Comparison of ENCODE assay signal across 13 cellular contexts in genomic region chr17:4785311-4786110, GRCh38. TPM values are rescaled to one million over a fixed set of nuclear protein-coding genes. Genes with fewer than 3 reads are reported as not detected.
DNase-seq lines count a peak whose midpoint lies in the region; ATAC-seq, FAIRE-seq and TF ChIP-seq lines count a peak whose summit lies in the region.
"Had no signal": no experiment of that assay in that cellular context is flagged by ENCODE, and none has a peak within 500 bp of the region (broad histone marks: within the 10 kb centered on the region; RNA-seq: fewer than 3 reads in every experiment).

No MANE protein-coding gene starts in this region.

- no peaks in the 10 kb centered on the region for H3F3A ChIP-seq in smooth muscle cell (ENCODE audit: low read depth)

- no peak for TF ChIP-seq CTCF in keratinocyte (optimal IDR thresholded peaks at IDR 0.05 in 1 of 3, IDR thresholded peaks at IDR 0.05 in 1 of 3, conservative IDR thresholded peaks at IDR 0.05 in 1 of 3; ENCODE audit: extremely low read depth in 1 of 3, insufficient read depth in 2 of 3, low read length in 3 of 3)
- no peak for TF ChIP-seq CTCF in stomach (IDR thresholded peaks at IDR 0.05)
- TF ChIP-seq CTCF in smooth muscle cell (IDR thresholded peaks at IDR 0.05; ENCODE audit: borderline replicate concordance, insufficient read depth, poor library complexity, severe bottlenecking): no peak

- CTCF ChIA-PET in activated CD8-positive, alpha-beta memory T cell treated with anti-CD3 and anti-CD28 coated beads, Interleukin-2, amount 10 ng/mL, durations not matched to agents 7 days and 5 days (lab: Charles Lee): interaction anchor here (1.0 to 2.4 kb wide), 5 partner anchors 41 to 117 kb away, joined by 3 to 6 read pairs (median 5); partner anchors contain the start of genes C17orf107, CHRNE and MED11

- H3K9ac ChIP-seq in keratinocyte (ENCODE audit: control insufficient read depth, extremely low read depth, insufficient read depth, low read length) (no peak overlapping the region), smooth muscle cell (ENCODE audit: low read depth) (no peak overlapping the region)

- no peak overlapping the region for H3K4me3 Mint-ChIP-seq in activated CD8-positive, alpha-beta memory T cell treated with anti-CD3 and anti-CD28 coated beads, Interleukin-2, amount 10 ng/mL, durations not matched to agents 7 days and 5 days
- H3K4me3 Mint-ChIP-seq in activated T-cell treated with anti-CD3 and anti-CD28 coated beads, Interleukin-2, amount 50 U/mL, for 72 hours: peak overlapping the region; percentile 66

- no peaks in the 10 kb centered on the region for H3K9me1 ChIP-seq in keratinocyte (ENCODE audit: control insufficient read depth, extremely low read depth, insufficient read depth, low read length)

- H2AFZ ChIP-seq in keratinocyte (ENCODE audit: control insufficient read depth, low read length): peak overlapping the region; percentile 66
- no peak overlapping the region for H2AFZ ChIP-seq in smooth muscle cell (ENCODE audit: low read depth)

- 14 to 27% (median 22%) methylated on average over 33 to 61 of the region's 61 CpGs for WGBS in stomach, 5 donors
- 91% methylated on average over 61 of the region's 61 CpGs for WGBS in smooth muscle cell (ENCODE audit: low lambda C conversion rate)

- peaks cover 67% of the 10 kb centered on the region for H3K27me3 Mint-ChIP-seq in activated CD8-positive, alpha-beta memory T cell treated with anti-CD3 and anti-CD28 coated beads, Interleukin-2, amount 10 ng/mL, durations not matched to agents 7 days and 5 days
- peaks cover 55% of the 10 kb centered on the region for H3K27me3 Mint-ChIP-seq in activated T-cell treated with anti-CD3 and anti-CD28 coated beads, Interleukin-2, amount 50 U/mL, for 72 hours (ENCODE audit: low read depth)

- H4K20me1 ChIP-seq in keratinocyte (ENCODE audit: control insufficient read depth, extremely low read depth, insufficient read depth, low read length): no peaks in the 10 kb centered on the region
- H4K20me1 ChIP-seq in smooth muscle cell (ENCODE audit: low read depth): no peaks in the 10 kb centered on the region

- H3K4me2 ChIP-seq in keratinocyte (ENCODE audit: control insufficient read depth, extremely low read depth, insufficient read depth, low read depth, low read length) (peak overlapping the region; percentile 68), smooth muscle cell (no peak overlapping the region)

- ATAC-seq in activated CD8-positive, alpha-beta memory T cell treated with anti-CD3 and anti-CD28 coated beads, Interleukin-2, amount 10 ng/mL, durations not matched to agents 7 days and 5 days: no peak
- ATAC-seq in activated T-cell treated with anti-CD3 and anti-CD28 coated beads, Interleukin-2, amount 50 U/mL, for 72 hours (replicated peaks in 1 of 2): no peak
- ATAC-seq: GM12878 had no signal

- peaks cover 26% of the 10 kb centered on the region for H3K4me1 Mint-ChIP-seq in activated CD8-positive, alpha-beta memory T cell treated with anti-CD3 and anti-CD28 coated beads, Interleukin-2, amount 10 ng/mL, durations not matched to agents 7 days and 5 days
- H3K4me1 Mint-ChIP-seq in activated T-cell treated with anti-CD3 and anti-CD28 coated beads, Interleukin-2, amount 50 U/mL, for 72 hours (ENCODE audit: low read depth): peaks cover 29% of the 10 kb centered on the region

- H3K27ac ChIP-seq in keratinocyte (ENCODE audit: control insufficient read depth, insufficient read depth, low read length) (no peak overlapping the region), stomach (peak overlapping the region in 1 of 5 donors; percentile 1), smooth muscle cell (ENCODE audit: low read depth) (no peak overlapping the region)

- peaks cover 2% of the 10 kb centered on the region for H3K36me3 Mint-ChIP-seq in activated CD8-positive, alpha-beta memory T cell treated with anti-CD3 and anti-CD28 coated beads, Interleukin-2, amount 10 ng/mL, durations not matched to agents 7 days and 5 days
- no peaks in the 10 kb centered on the region for H3K36me3 Mint-ChIP-seq in activated T-cell treated with anti-CD3 and anti-CD28 coated beads, Interleukin-2, amount 50 U/mL, for 72 hours (ENCODE audit: insufficient read depth in 2 of 2)

- H3K36me3 ChIP-seq in keratinocyte (ENCODE audit: control insufficient read depth in 2 of 2, extremely low read depth in 1 of 2, insufficient read depth in 2 of 2, low read length in 2 of 2) (no peaks in the 10 kb centered on the region), stomach (no peaks in the 10 kb centered on the region), smooth muscle cell (ENCODE audit: low read depth) (no peaks in the 10 kb centered on the region)

- peaks cover 20% of the 10 kb centered on the region for H3K4me1 ChIP-seq in keratinocyte (ENCODE audit: control insufficient read depth, extremely low read depth, insufficient read depth, low read length)
- peaks cover 39 to 52% (median 46%) of the 10 kb centered on the region in 4 donors for H3K4me1 ChIP-seq in stomach
- H3K4me1 ChIP-seq in smooth muscle cell (ENCODE audit: low read depth): peaks cover 18% of the 10 kb centered on the region

- H3K9me3 Mint-ChIP-seq in activated CD8-positive, alpha-beta memory T cell treated with anti-CD3 and anti-CD28 coated beads, Interleukin-2, amount 10 ng/mL, durations not matched to agents 7 days and 5 days (ENCODE audit: low read depth): no peaks in the 10 kb centered on the region
- no peaks in the 10 kb centered on the region for H3K9me3 Mint-ChIP-seq in activated T-cell treated with anti-CD3 and anti-CD28 coated beads, Interleukin-2, amount 50 U/mL, for 72 hours

- peak; percentile 62 for DNase-seq in activated CD8-positive, alpha-beta memory T cell treated with anti-CD3 and anti-CD28 coated beads for 24 hours
- DNase-seq in activated CD8-positive, alpha-beta memory T cell treated with anti-CD3 and anti-CD28 coated beads, Interleukin-2, amount 10 ng/mL, durations not matched to agents 7 days and 5 days: no peak
- peak in 1 of 2 donors; percentile 21 for DNase-seq in activated T-cell treated with anti-CD3 and anti-CD28 coated beads, Interleukin-2, amount 50 U/mL, for 72 hours
- DNase-seq in keratinocyte (ENCODE audit: low read depth, low spot score) (no peak), stomach (no peak), NCI-H2081 treated with DMSO at 0.1 percent for 48 hours (lab: John Stamatoyannopoulos, UW) (no peak), smooth muscle cell (lab: John Stamatoyannopoulos, UW; ENCODE audit: unreplicated experiment) (no peak)
- no peak for DNase-seq in stimulated activated naive CD4-positive, alpha-beta T cell treated with Interleukin-2 at 50 U/mL for 16 hours (lab: John Stamatoyannopoulos, UW)
- DNase-seq: CD4-positive, CD25-positive, alpha-beta regulatory T cell; NCI-H1930 had no signal

- dilution Hi-C loops in keratinocyte (cut with MboI; ENCODE audit: extremely low pct_ligation_motif_present, low sequenced_read_pairs): no loop called here

- H3K27ac Mint-ChIP-seq in activated CD8-positive, alpha-beta memory T cell treated with anti-CD3 and anti-CD28 coated beads, Interleukin-2, amount 10 ng/mL, durations not matched to agents 7 days and 5 days: no peak overlapping the region
- no peak overlapping the region for H3K27ac Mint-ChIP-seq in activated T-cell treated with anti-CD3 and anti-CD28 coated beads, Interleukin-2, amount 50 U/mL, for 72 hours

- no peak for TF ChIP-seq POLR2A in stomach (IDR thresholded peaks at IDR 0.05)

- H3K79me2 ChIP-seq in keratinocyte (ENCODE audit: control insufficient read depth, insufficient read depth, low read length): peaks cover 6% of the 10 kb centered on the region
- no peaks in the 10 kb centered on the region for H3K79me2 ChIP-seq in smooth muscle cell (ENCODE audit: low read depth)

- H3K27me3 ChIP-seq in keratinocyte (ENCODE audit: control insufficient read depth, extremely low read depth, insufficient read depth, low read length) (peaks cover 21% of the 10 kb centered on the region), stomach (peaks cover 0 to 67% (median 17%) of the 10 kb centered on the region in 3 donors), smooth muscle cell (ENCODE audit: low read depth) (peaks cover 7% of the 10 kb centered on the region)

- peak overlapping the region in 1 of 3 experiments; percentile 56 for H3K4me3 ChIP-seq in keratinocyte (ENCODE audit: control insufficient read depth in 2 of 3, extremely low read depth in 1 of 3, insufficient read depth in 2 of 3, low read depth in 1 of 3, low read length in 3 of 3)
- H3K4me3 ChIP-seq in stomach: peak overlapping the region; percentile 18 to 33 (median 32)
- H3K4me3 ChIP-seq in smooth muscle cell: no peak overlapping the region
- H3K4me3 ChIP-seq: GM12878 had no signal

- FAIRE-seq in keratinocyte (lab: Jason Lieb, UNC): no peak
- FAIRE-seq: endometrium, GM12878 had no signal

- TF ChIP-seq EP300 in stomach (IDR thresholded peaks at IDR 0.05): no peak

- intact Hi-C loops in stomach (cut with DNase I; ENCODE audit: low total_unique reads): loop anchor here (5.0 to 10.0 kb wide), 3 partner anchors 51 to 97 kb away; partner anchors contain the start of genes CXCL16, MED11, PELP1 and ZMYND15

- H3K9me3 ChIP-seq in keratinocyte (ENCODE audit: control insufficient read depth, low read depth, low read length): no peaks in the 10 kb centered on the region
- no peaks in the 10 kb centered on the region for H3K9me3 ChIP-seq in stomach
- H3K9me3 ChIP-seq in smooth muscle cell (replicated peaks; ENCODE audit: low read depth): no peaks in the 10 kb centered on the region

RNA-seq across cellular contexts. Expression of gene VMO1, which starts 0.7 kb away (rescaled TPM):
- under 1 TPM; 0.37 to 0.50 TPM for total RNA-seq in activated CD8-positive, alpha-beta memory T cell treated with anti-CD3 and anti-CD28 coated beads, Interleukin-2, amount 10 ng/mL, durations not matched to agents 7 days and 5 days
- 1 to 10 TPM in 1 of 2 donors, under 1 TPM in 1; 0.46 to 1.1 TPM for total RNA-seq in activated T-cell treated with anti-CD3 and anti-CD28 coated beads, Interleukin-2, amount 50 U/mL, for 72 hours
- 0.14 to 0.42 TPM in 2 of 3 replicates, not detected in the other for polyA plus RNA-seq in keratinocyte
- not detected for polyA plus RNA-seq in keratinocyte (2011; ENCODE audit: low read depth)
- 0.23 TPM in 1 of 2 replicates, not detected in the other for polyA plus RNA-seq in keratinocyte (2011; cell fraction: cytosol; rRNA removed)
- 0.48 TPM in 1 of 2 replicates, not detected in the other for polyA plus RNA-seq in keratinocyte (2011; cell fraction: nucleus; rRNA removed)
- 0.25 and 0.58 TPM in 2 replicates for polyA plus RNA-seq in keratinocyte (2012; ENCODE audit: low replicate concordance)
- not detected in 3 replicates for polyA minus RNA-seq in keratinocyte
- not detected for polyA minus RNA-seq in keratinocyte (2011; cell fraction: cytosol; rRNA and poly(A)+ RNA removed)
- not detected in 2 replicates for polyA minus RNA-seq in keratinocyte (2011; cell fraction: nucleus; rRNA and poly(A)+ RNA removed)
- 1 to 10 TPM in 2 of 5 donors, not detected in 3; 1.5 to 2.3 TPM for total RNA-seq in stomach
- 1 to 10 TPM; 1.4 to 3.0 (median 2.7) TPM for polyA plus RNA-seq in stomach
- not detected in 2 replicates for total RNA-seq in smooth muscle cell
- polyA plus RNA-seq in smooth muscle cell: 0.44 and 0.94 TPM in 2 replicates
- total RNA-seq: CD4-positive, CD25-positive, alpha-beta regulatory T cell; H4 had no signal

RNA-seq across cellular contexts. Expression of gene GLTPD2, which starts 3.3 kb away (rescaled TPM):
- total RNA-seq in activated CD8-positive, alpha-beta memory T cell treated with anti-CD3 and anti-CD28 coated beads, Interleukin-2, amount 10 ng/mL, durations not matched to agents 7 days and 5 days: not detected
- total RNA-seq in activated T-cell treated with anti-CD3 and anti-CD28 coated beads, Interleukin-2, amount 50 U/mL, for 72 hours: not detected
- polyA plus RNA-seq in keratinocyte (not detected in 3 replicates), stomach (under 1 TPM in 1 of 3 donors, not detected in 2; 0.15 TPM), smooth muscle cell (0.82 and 0.89 TPM in 2 replicates)
- polyA plus RNA-seq in keratinocyte (2011; ENCODE audit: low read depth): not detected
- polyA plus RNA-seq in keratinocyte (2011; cell fraction: cytosol; rRNA removed): not detected in 2 replicates
- polyA plus RNA-seq in keratinocyte (2011; cell fraction: nucleus; rRNA removed): not detected in 2 replicates
- 0.18 and 0.28 TPM in 2 replicates for polyA plus RNA-seq in keratinocyte (2012; ENCODE audit: low replicate concordance)
- polyA minus RNA-seq in keratinocyte: not detected in 3 replicates
- not detected for polyA minus RNA-seq in keratinocyte (2011; cell fraction: cytosol; rRNA and poly(A)+ RNA removed)
- not detected in 2 replicates for polyA minus RNA-seq in keratinocyte (2011; cell fraction: nucleus; rRNA and poly(A)+ RNA removed)
- total RNA-seq in stomach (not detected), smooth muscle cell (not detected in 2 replicates)
- total RNA-seq: H4 had no signal

RNA-seq across cellular contexts. Expression of gene PSMB6, which starts 10.5 kb away (rescaled TPM):
- 100 to 1,000 TPM; 119 to 157 TPM for total RNA-seq in activated CD8-positive, alpha-beta memory T cell treated with anti-CD3 and anti-CD28 coated beads, Interleukin-2, amount 10 ng/mL, durations not matched to agents 7 days and 5 days
- total RNA-seq in activated T-cell treated with anti-CD3 and anti-CD28 coated beads, Interleukin-2, amount 50 U/mL, for 72 hours: 10 to 100 TPM; 56.3 to 68.7 TPM
- polyA plus RNA-seq in keratinocyte: 191 to 245 TPM (median 225 TPM) in 3 replicates
- polyA plus RNA-seq in keratinocyte (2011; ENCODE audit: low read depth): 34.8 TPM
- polyA plus RNA-seq in keratinocyte (2011; cell fraction: cytosol; rRNA removed): 178 and 187 TPM in 2 replicates
- polyA plus RNA-seq in keratinocyte (2011; cell fraction: nucleus; rRNA removed): 103 and 115 TPM in 2 replicates
- 157 and 212 TPM in 2 replicates for polyA plus RNA-seq in keratinocyte (2012; ENCODE audit: low replicate concordance)
- 186 to 219 TPM (median 217 TPM) in 3 replicates for polyA minus RNA-seq in keratinocyte
- polyA minus RNA-seq in keratinocyte (2011; cell fraction: cytosol; rRNA and poly(A)+ RNA removed): 127 TPM
- 24.3 and 32.3 TPM in 2 replicates for polyA minus RNA-seq in keratinocyte (2011; cell fraction: nucleus; rRNA and poly(A)+ RNA removed)
- total RNA-seq in stomach: 100 to 1,000 TPM in 2 of 5 donors, 10 to 100 TPM in 3; 60.2 to 118 (median 80.5) TPM
- 100 to 1,000 TPM; 187 to 200 (median 187) TPM for polyA plus RNA-seq in stomach
- 139 and 162 TPM in 2 replicates for total RNA-seq in smooth muscle cell
- polyA plus RNA-seq in smooth muscle cell: 434 and 438 TPM in 2 replicates

RNA-seq across cellular contexts. Expression of gene TM4SF5, which starts 13.8 kb away (rescaled TPM):
- total RNA-seq in activated CD8-positive, alpha-beta memory T cell treated with anti-CD3 and anti-CD28 coated beads, Interleukin-2, amount 10 ng/mL, durations not matched to agents 7 days and 5 days: not detected
- total RNA-seq in activated T-cell treated with anti-CD3 and anti-CD28 coated beads, Interleukin-2, amount 50 U/mL, for 72 hours: not detected
- polyA plus RNA-seq in keratinocyte (not detected in 3 replicates), stomach (1 to 10 TPM; 2.3 to 9.1 (median 6.1) TPM), smooth muscle cell (not detected in 2 replicates)
- polyA plus RNA-seq in keratinocyte (2011; ENCODE audit: low read depth): not detected
- polyA plus RNA-seq in keratinocyte (2011; cell fraction: cytosol; rRNA removed): not detected in 2 replicates
- not detected in 2 replicates for polyA plus RNA-seq in keratinocyte (2011; cell fraction: nucleus; rRNA removed)
- not detected in 2 replicates for polyA plus RNA-seq in keratinocyte (2012; ENCODE audit: low replicate concordance)
- not detected in 3 replicates for polyA minus RNA-seq in keratinocyte
- polyA minus RNA-seq in keratinocyte (2011; cell fraction: cytosol; rRNA and poly(A)+ RNA removed): not detected
- not detected in 2 replicates for polyA minus RNA-seq in keratinocyte (2011; cell fraction: nucleus; rRNA and poly(A)+ RNA removed)
- total RNA-seq in stomach (100 to 1,000 TPM in 1 of 5 donors, 1 to 10 TPM in 2, not detected in 2; 6.7 to 199 (median 9.5) TPM), smooth muscle cell (not detected in 2 replicates)
- total RNA-seq: CD4-positive, CD25-positive, alpha-beta regulatory T cell; H4 had no signal
- polyA plus RNA-seq: CD4-positive, CD25-positive, alpha-beta regulatory T cell; GM12878 had no signal
